19 cellular contexts compared by ENCODE assay signal in genomic region chr3:13574083-13574797, GRCh38. TPM values are rescaled to one million over a fixed set of nuclear protein-coding genes. Genes with fewer than 3 reads are reported as not detected.
DNase-seq lines count a peak whose midpoint lies in the region; ATAC-seq and TF ChIP-seq lines count a peak whose summit lies in the region.
"Had no signal": no experiment of that assay in that cellular context is flagged by ENCODE, and none has a peak within 500 bp of the region (broad histone marks: within the 10 kb centered on the region; RNA-seq: fewer than 3 reads in every experiment).

No MANE protein-coding gene starts in this region.

- H4K8ac ChIP-seq in mesenchymal stem cell (ENCODE audit: low read length): no peak overlapping the region

- no peak overlapping the region for H2BK5ac ChIP-seq in mesenchymal stem cell (ENCODE audit: low read depth, low read length, poor library complexity, severe bottlenecking)

- H3K4ac ChIP-seq in mesenchymal stem cell (ENCODE audit: low read depth in 1 of 2, low read length in 2 of 2): no peak overlapping the region

- no peaks in the 10 kb centered on the region for H3K79me2 ChIP-seq in SK-N-SH (ENCODE audit: insufficient read depth)

- no peak for TF ChIP-seq CTCF in cardiac muscle cell (IDR thresholded peaks at IDR 0.05; ENCODE audit: low read depth, low read length)
- TF ChIP-seq CTCF in heart left ventricle (IDR thresholded peaks at IDR 0.05): no peak
- TF ChIP-seq CTCF in SK-N-SH (IDR thresholded peaks at IDR 0.05): no peak
- no peak for TF ChIP-seq CTCF in type B pancreatic cell (conservative IDR thresholded peaks at IDR 0.05)

- peak overlapping the region in 1 of 2 experiments; percentile 56 for H3K23ac ChIP-seq in mesenchymal stem cell (ENCODE audit: low read length in 2 of 2)

- peak overlapping the region; percentile 62 for H3K4me3 Mint-ChIP-seq in type B pancreatic cell
- H3K4me3 Mint-ChIP-seq: activated naive CD8-positive, alpha-beta T cell treated with anti-CD3 and anti-CD28 coated beads for 36 hours; activated T-cell treated with anti-CD3 and anti-CD28 coated beads, Interleukin-2, amount 50 U/mL, for 4 hours had no signal

- H3K9ac ChIP-seq in SK-N-SH (no peak overlapping the region), mesenchymal stem cell (ENCODE audit: low read length) (peak overlapping the region; percentile 58)

- no peaks in the 10 kb centered on the region for H3K79me1 ChIP-seq in mesenchymal stem cell (replicated peaks; ENCODE audit: low read length, poor library complexity, severe bottlenecking)

- POLR2A ChIA-PET in SK-N-SH (lab: Yijun Ruan, JAX): interaction anchor here (0.9 to 3.0 kb wide), 5 partner anchors 9 to 93 kb away, joined by 3 to 41 read pairs (median 8); partner anchors contain the start of gene FBLN2

- H3K27me3 Mint-ChIP-seq in type B pancreatic cell: no peaks in the 10 kb centered on the region
- H3K27me3 Mint-ChIP-seq: activated naive CD8-positive, alpha-beta T cell treated with anti-CD3 and anti-CD28 coated beads for 36 hours had no signal

- no peak for TF ChIP-seq RAD21 in SK-N-SH (IDR thresholded peaks at IDR 0.05; ENCODE audit: low read length)

- peak in 1 of 2 donors; percentile 36 for DNase-seq in cardiac muscle cell (ENCODE audit: low read depth in 1 of 2, low spot score in 1 of 2)
- DNase-seq in heart left ventricle: no peak
- peak; percentile 95 for DNase-seq in SK-N-SH
- DNase-seq in mesenchymal stem cell: no peak
- DNase-seq in type B pancreatic cell (ENCODE audit: extremely low spot score, unreplicated experiment): peak; percentile 85
- DNase-seq in NCI-H2196 treated with DMSO at 0.1 percent for 48 hours (lab: John Stamatoyannopoulos, UW; ENCODE audit: unreplicated experiment): no peak
- no peak for DNase-seq in globus pallidus (ENCODE audit: low spot score)
- DNase-seq: activated CD4-positive, alpha-beta T cell treated with anti-CD3 and anti-CD28 coated beads, Interleukin-2, amount 50 U/mL, for 4 hours; activated T-cell treated with anti-CD3 and anti-CD28 coated beads, Interleukin-2, amount 50 U/mL, for 4 hours; DMS153; MM.1S; NCI-H1694 treated with DMSO at 0.1 percent for 48 hours; NK-92 treated with Interleukin-12 subunit alpha and Interleukin-12 subunit beta, amount 100 ng/mL, for 24 hours; RPMI8226 had no signal

- H3K36me3 Mint-ChIP-seq in type B pancreatic cell: no peaks in the 10 kb centered on the region
- H3K36me3 Mint-ChIP-seq: activated naive CD8-positive, alpha-beta T cell treated with anti-CD3 and anti-CD28 coated beads for 36 hours had no signal

- H4K91ac ChIP-seq in mesenchymal stem cell (ENCODE audit: low read length): no peak overlapping the region

- WGBS in heart left ventricle, 4 donors: 70 to 82% (median 75%) methylated on average over 11 to 18 of the region's 18 CpGs
- WGBS in SK-N-SH (ENCODE audit: low lambda C conversion rate): 69% methylated on average over 8 of the region's 18 CpGs
- 79% methylated on average over 18 of the region's 18 CpGs for WGBS in mesenchymal stem cell

- H3K27ac Mint-ChIP-seq in type B pancreatic cell: peak overlapping the region; percentile 55
- H3K27ac Mint-ChIP-seq: activated naive CD8-positive, alpha-beta T cell treated with anti-CD3 and anti-CD28 coated beads for 36 hours had no signal

- CTCF ChIA-PET in SK-N-SH (lab: Yijun Ruan, JAX): interaction anchor here (0.7 to 12.6 kb wide), 9 partner anchors 10 to 95 kb away, joined by 3 to 138 read pairs (median 4); no protein-coding TSS in a partner anchor

- H3K27me3 ChIP-seq in cardiac muscle cell (no peaks in the 10 kb centered on the region), heart left ventricle (no peaks in the 10 kb centered on the region), SK-N-SH (ENCODE audit: insufficient read depth) (no peaks in the 10 kb centered on the region), mesenchymal stem cell (ENCODE audit: control insufficient read depth in 1 of 2, insufficient read depth in 1 of 2, low read length in 2 of 2) (peaks cover 0 to 6% of the 10 kb centered on the region in 2 experiments)

- peak overlapping the region in 1 of 2 experiments; percentile 25 for H3K18ac ChIP-seq in mesenchymal stem cell (ENCODE audit: low read depth in 1 of 2, low read length in 2 of 2)

- H3K4me2 ChIP-seq in SK-N-SH: no peak overlapping the region; the same call in 1 of the 2 replicates
- H3K4me2 ChIP-seq in mesenchymal stem cell (ENCODE audit: low read length, poor library complexity, severe bottlenecking): no peak overlapping the region
- H3K4me2 ChIP-seq: A549 had no signal

- H3K36me3 ChIP-seq in cardiac muscle cell (no peaks in the 10 kb centered on the region), heart left ventricle (peaks cover 0 to 9% (median 0%) of the 10 kb centered on the region in 9 donors), SK-N-SH (replicated peaks in 1 of 2; ENCODE audit: control insufficient read depth in 1 of 2, insufficient read depth in 2 of 2, low read length in 1 of 2) (no peaks in the 10 kb centered on the region), mesenchymal stem cell (ENCODE audit: control insufficient read depth in 1 of 2, insufficient read depth in 2 of 2, low read depth in 1 of 2, low read length in 2 of 2) (peaks cover 0 to 36% of the 10 kb centered on the region in 2 experiments)
- H3K36me3 ChIP-seq: left lung had no signal

- H3K4me1 Mint-ChIP-seq in type B pancreatic cell (ENCODE audit: unreplicated experiment): peaks cover 27% of the 10 kb centered on the region

- H3K9me3 ChIP-seq in cardiac muscle cell (ENCODE audit: low read depth) (no peaks in the 10 kb centered on the region), heart left ventricle (no peaks in the 10 kb centered on the region), SK-N-SH (no peaks in the 10 kb centered on the region), mesenchymal stem cell (ENCODE audit: control insufficient read depth, low read length) (no peaks in the 10 kb centered on the region)
- H3K9me3 ChIP-seq: A549, left lung had no signal

- no peak for TF ChIP-seq POLR2A in heart left ventricle (IDR thresholded peaks at IDR 0.05)

- no peaks in the 10 kb centered on the region for H4K20me1 ChIP-seq in SK-N-SH (ENCODE audit: insufficient read depth)

- no peak overlapping the region for H2AK5ac ChIP-seq in mesenchymal stem cell (ENCODE audit: low read length, severe bottlenecking)

- H3F3A ChIP-seq in SK-N-SH (replicated peaks; ENCODE audit: insufficient read depth): no peaks in the 10 kb centered on the region

- H3K27ac ChIP-seq in cardiac muscle cell (peak overlapping the region; percentile 77), heart left ventricle (peak overlapping the region in 4 of 12 donors; percentile 8 to 49 (median 26)), SK-N-SH (ENCODE audit: low read depth in 2 of 2, low read length in 1 of 2) (peak overlapping the region in 1 of 2 experiments; percentile 99; a peak in 3 of 4 replicates), mesenchymal stem cell (ENCODE audit: low read length, poor library complexity, severe bottlenecking) (no peak overlapping the region)
- H3K27ac ChIP-seq: A549, left lung had no signal

- no peak overlapping the region for H2BK15ac ChIP-seq in mesenchymal stem cell (ENCODE audit: low read depth, poor library complexity, severe bottlenecking)

- H3K9me3 Mint-ChIP-seq in type B pancreatic cell: no peaks in the 10 kb centered on the region
- H3K9me3 Mint-ChIP-seq: activated naive CD8-positive, alpha-beta T cell treated with anti-CD3 and anti-CD28 coated beads for 36 hours; activated T-cell treated with anti-CD3 and anti-CD28 coated beads, Interleukin-2, amount 50 U/mL, for 4 hours had no signal

- H3K14ac ChIP-seq in mesenchymal stem cell (ENCODE audit: low read length in 2 of 2): no peak overlapping the region

- H2BK120ac ChIP-seq in mesenchymal stem cell (ENCODE audit: low read depth, low read length): no peak overlapping the region

- H3K4me3 ChIP-seq in cardiac muscle cell: no peak overlapping the region
- no peak overlapping the region for H3K4me3 ChIP-seq in heart left ventricle
- no peak overlapping the region for H3K4me3 ChIP-seq in SK-N-SH (ENCODE audit: low read depth in 2 of 2, low read length in 1 of 2)
- H3K4me3 ChIP-seq in mesenchymal stem cell (ENCODE audit: insufficient read depth in 1 of 2, low read depth in 1 of 2, low read length in 2 of 2): no peak overlapping the region
- H3K4me3 ChIP-seq: A549, left lung had no signal

- no peaks in the 10 kb centered on the region for H3K9me2 ChIP-seq in SK-N-SH

- no peak for ATAC-seq in heart left ventricle
- no peak for ATAC-seq in GM21526 (IDR thresholded peaks at IDR 0.05; ENCODE audit: low FRiP score, unreplicated experiment)
- ATAC-seq: A549 had no signal

- intact Hi-C loops in heart left ventricle (cut with DNase I): no loop called here

- H3K4me1 ChIP-seq in cardiac muscle cell (ENCODE audit: low read depth) (peaks cover 22% of the 10 kb centered on the region), heart left ventricle (peaks cover 0 to 30% (median 13%) of the 10 kb centered on the region in 12 donors), SK-N-SH (ENCODE audit: control insufficient read depth in 1 of 2, insufficient read depth in 2 of 2, low read depth in 1 of 2, low read length in 1 of 2) (peaks cover 3 to 83% of the 10 kb centered on the region in 2 experiments; a peak in 2 of 4 replicates), mesenchymal stem cell (ENCODE audit: control insufficient read depth, insufficient read depth, low read depth, low read length) (peaks cover 22% of the 10 kb centered on the region)
- H3K4me1 ChIP-seq: A549, left lung had no signal

- TF ChIP-seq EP300 in SK-N-SH (IDR thresholded peaks at IDR 0.05; ENCODE audit: borderline replicate concordance in 1 of 2, low read depth in 1 of 2, low read length in 1 of 2): peak in 1 of 2 experiments; percentile 90; a peak in 2 of 4 replicates

- H2BK12ac ChIP-seq in mesenchymal stem cell (ENCODE audit: low read length in 2 of 2): no peak overlapping the region

- H2AFZ ChIP-seq in SK-N-SH (ENCODE audit: low read depth) (no peak overlapping the region), mesenchymal stem cell (ENCODE audit: low read depth, low read length) (no peak overlapping the region)

TF ChIP-seq in SK-N-SH, 30 proteins besides CTCF, POLR2A, EP300 and RAD21 (continues in another document):
- TF ChIP-seq TCF12 (IDR thresholded peaks at IDR 0.05) (peak; percentile 81), GATA2 (CRISPR knock-in tag; IDR thresholded peaks at IDR 0.05) (peak; percentile 77), JUND (IDR thresholded peaks at IDR 0.05) (no peak), POLR2AphosphoS5 (IDR thresholded peaks at IDR 0.05; ENCODE audit: low read depth, low read length) (peak; percentile 55; the same call in 1 of the 2 replicates), NFIC (IDR thresholded peaks at IDR 0.05; ENCODE audit: borderline replicate concordance) (no peak)

RNA-seq across cellular contexts. Expression of gene FBLN2, which starts 25.3 kb away (rescaled TPM):
- total RNA-seq in cardiac muscle cell: 24.9 and 42.4 TPM in 2 replicates
- 19.3 and 33.5 TPM in 2 replicates for polyA plus RNA-seq in cardiac muscle cell
- 100 to 1,000 TPM in 2 of 9 donors, 10 to 100 TPM in 7; 31.3 to 118 (median 47.8) TPM for total RNA-seq in heart left ventricle
- 10 to 100 TPM; 16.5 to 42.7 TPM for polyA plus RNA-seq in heart left ventricle
- 4.8 and 5.2 TPM in 2 replicates for polyA plus RNA-seq in SK-N-SH (2012; rRNA removed)
- 1.5 and 2.6 TPM in 2 replicates for polyA plus RNA-seq in SK-N-SH (2012; cell fraction: cytosol; rRNA removed)
- polyA plus RNA-seq in SK-N-SH (2012; cell fraction: nucleus; rRNA removed): 4.4 and 5.2 TPM in 2 replicates
- polyA plus RNA-seq in mesenchymal stem cell (2013, experiment 1 of 2): 39.0 TPM
- polyA plus RNA-seq in mesenchymal stem cell (2013, experiment 2 of 2): 37.8 TPM
- total RNA-seq in type B pancreatic cell (ENCODE audit: low replicate concordance): 49.1 and 67.6 TPM in 2 replicates
- total RNA-seq: T-helper 1 cell treated with Interleukin-12 subunit alpha and Interleukin-12 subunit beta and Interleukin-4 antibody, amounts not matched to agents 30 ng/mL and 1 ng/mL, for 36 hours had no signal

Comparison
In these comparisons a context has a peak if more than half of its experiments do, and no peak if none do; other contexts are left out.
1. DNase-seq: peak in SK-N-SH (single experiment) and type B pancreatic cell (single experiment); none in heart left ventricle (0 of 5), mesenchymal stem cell (single experiment), NCI-H2196 treated with DMSO at 0.1 percent for 48 hours (single experiment) and globus pallidus (single experiment).